In the genomic region with DNA sequence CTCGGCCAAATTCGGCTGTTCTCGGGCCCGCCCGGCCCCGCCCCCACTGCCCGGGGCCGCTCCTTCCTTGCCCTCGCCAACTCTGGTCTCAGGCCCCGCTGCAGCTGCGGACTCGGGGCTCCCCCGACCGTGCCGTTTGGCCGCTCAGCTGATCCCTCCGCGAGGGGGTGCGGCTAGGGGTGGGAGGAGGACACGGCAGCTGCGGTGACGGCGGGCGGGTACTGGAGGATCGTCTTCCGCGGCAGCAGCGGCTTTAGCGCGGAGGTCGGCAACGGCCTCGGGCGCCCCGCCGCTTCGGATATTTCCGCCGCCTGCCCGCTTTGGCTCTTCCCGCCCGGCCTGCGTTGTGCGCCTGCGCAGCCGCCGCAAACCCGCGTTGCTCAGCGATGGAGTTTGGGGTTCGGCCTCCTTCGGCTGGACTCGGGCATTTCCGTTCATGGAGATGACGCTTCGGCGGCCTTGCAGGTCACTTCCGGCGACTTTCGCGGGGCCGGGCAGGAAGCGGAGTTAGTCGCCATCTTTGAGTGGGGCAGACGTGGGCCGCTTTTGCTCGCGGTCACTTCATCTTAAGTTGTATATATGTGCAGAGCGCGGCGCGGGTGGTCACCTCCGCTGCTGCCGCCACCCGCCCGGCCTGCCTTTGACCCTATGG, we compare ENCODE assay signal across 8 cellular contexts. TPM values are rescaled to one million over a fixed set of nuclear protein-coding genes. Genes with fewer than 3 reads are reported as not detected.
A peak's percentile ranks its signal among the peaks of the same experiment; 100 is the strongest.
DNase-seq lines count a peak whose midpoint lies in the region; ATAC-seq and TF ChIP-seq lines count a peak whose summit lies in the region.

No MANE protein-coding gene starts in this region.

- peak overlapping the region; percentile 89 for H2BK5ac ChIP-seq in H9 (ENCODE audit: insufficient read length, low read length)

- peaks cover 17% of the 10 kb centered on the region for H3K36me3 ChIP-seq in upper lobe of right lung

- no peak for TF ChIP-seq CTCF in H9 (conservative IDR thresholded peaks at IDR 0.05)
- no peak for TF ChIP-seq CTCF in NB4 (IDR thresholded peaks at IDR 0.05; ENCODE audit: low read depth, low read length)
- TF ChIP-seq CTCF in glutamatergic neuron (IDR thresholded peaks at IDR 0.05; ENCODE audit: partially characterized antibody, unreplicated experiment), result no peak
- no peak for TF ChIP-seq CTCF in upper lobe of right lung (IDR thresholded peaks at IDR 0.05)

- peaks cover 1% of the 10 kb centered on the region; the same call in 1 of the 2 replicates for H3K27me3 Mint-ChIP-seq in H9 (ENCODE audit: low read depth)
- peaks cover 17% of the 10 kb centered on the region for H3K27me3 Mint-ChIP-seq in glutamatergic neuron (ENCODE audit: unreplicated experiment)

- no peak overlapping the region for H2BK20ac ChIP-seq in H9 (ENCODE audit: low read depth, low read length, poor library complexity, severe bottlenecking)

- DNase-seq in ELR (ENCODE audit: low read depth) (peak; percentile 97), H9 (peak; percentile 99), NB4 (ENCODE audit: low read depth) (peak; percentile 98), glutamatergic neuron (peak; percentile 100), pons (ENCODE audit: low spot score) (peak; percentile 97), upper lobe of right lung (peak; percentile 100), DMS 273 treated with DMSO at 0.1 percent for 48 hours (lab: John Stamatoyannopoulos, UW) (no peak)
- DNase-seq in activated gamma-delta T cell treated with anti-CD3 and anti-CD28 coated beads, Interleukin-2, amount 50 U/mL, for 16 hours (ENCODE audit: low read depth), result peak; percentile 99

- H2AK5ac ChIP-seq in H9 (ENCODE audit: insufficient read length, low read length), result no peak overlapping the region

- H4K5ac ChIP-seq in H9 (ENCODE audit: insufficient read length, low read depth, low read length), result peak overlapping the region; percentile 46

- H4K8ac ChIP-seq in H9 (replicated peaks; ENCODE audit: insufficient read length, low read depth, low read length), result no peak overlapping the region

- peaks cover 8% of the 10 kb centered on the region; the same call in 1 of the 2 replicates for H3K79me2 ChIP-seq in H9 (ENCODE audit: insufficient read depth, low read length)

- no peaks in the 10 kb centered on the region for H3K4me1 ChIP-seq in H9 (ENCODE audit: insufficient read depth, low read length)
- H3K4me1 ChIP-seq in upper lobe of right lung, result peaks cover 55% of the 10 kb centered on the region

- H3K4ac ChIP-seq in H9 (ENCODE audit: low read depth, low read length), result no peak overlapping the region

- H2BK15ac ChIP-seq in H9 (ENCODE audit: low read depth, low read length), result 0 out of 2 replicates have a peak overlapping the region, but pooled peaks have one; percentile 76

- peak overlapping the region; percentile 78 for H2BK12ac ChIP-seq in H9 (ENCODE audit: insufficient read length, low read depth, low read length)

- H3K23me2 ChIP-seq in H9 (ENCODE audit: insufficient read length, low read depth, low read length, poor library complexity, severe bottlenecking), result peaks cover 14% of the 10 kb centered on the region

- no peak overlapping the region for H2AFZ ChIP-seq in H9 (ENCODE audit: low read length)

- peak overlapping the region; percentile 100 for H3K14ac ChIP-seq in H9 (ENCODE audit: insufficient read depth, low read length)

- H3T11ph ChIP-seq in H9 (ENCODE audit: low read length), result peak overlapping the region; percentile 81

- H3K18ac ChIP-seq in H9 (ENCODE audit: insufficient read length, low read depth, low read length), result peak overlapping the region; percentile 100

- peak overlapping the region; percentile 67 for H3K4me2 ChIP-seq in H9 (ENCODE audit: insufficient read depth, insufficient read length, low read length)

- TF ChIP-seq POLR2A in NB4 (IDR thresholded peaks at IDR 0.05; ENCODE audit: extremely low read depth, insufficient read length), result no peak

- no peaks in the 10 kb centered on the region for H4K20me1 ChIP-seq in H9 (ENCODE audit: control insufficient read depth, insufficient read depth, insufficient read length)

- H3K9me3 ChIP-seq in H9 (ENCODE audit: control insufficient read depth, low read depth, low read length), result no peaks in the 10 kb centered on the region
- H3K9me3 ChIP-seq in upper lobe of right lung, result no peaks in the 10 kb centered on the region

- H3K36me3 Mint-ChIP-seq in H9 (ENCODE audit: insufficient read depth in 1 of 3, low read depth in 3 of 3), result peaks cover 16 to 41% (median 28%) of the 10 kb centered on the region in 3 experiments; a peak in 6 of 7 replicates
- no peaks in the 10 kb centered on the region for H3K36me3 Mint-ChIP-seq in glutamatergic neuron (ENCODE audit: unreplicated experiment)

- intact Hi-C loops in upper lobe of right lung (cut with DNase I), result no loop called here

- no CpG with 5 or more reads among the region's 76 CpGs for WGBS in H9 (ENCODE audit: extremely low coverage, insufficient read length, low lambda C conversion rate)

- ATAC-seq in upper lobe of right lung, result peak; percentile 79

- H3K27ac Mint-ChIP-seq in H9 (peak overlapping the region; percentile 100), glutamatergic neuron (ENCODE audit: unreplicated experiment) (peak overlapping the region; percentile 93)

- H3K4me3 ChIP-seq in NB4 (ENCODE audit: low read depth, low read length) (peak overlapping the region; percentile 87), upper lobe of right lung (peak overlapping the region; percentile 67)

- no peak overlapping the region for H3K56ac ChIP-seq in H9 (ENCODE audit: insufficient read length, low read depth, low read length)

- H3K9me3 Mint-ChIP-seq in H9 (no peaks in the 10 kb centered on the region; a peak in 1 of 5 replicates), glutamatergic neuron (ENCODE audit: unreplicated experiment) (peaks cover 22% of the 10 kb centered on the region)

- H3K4me1 Mint-ChIP-seq in H9 (peaks cover 19 to 38% of the 10 kb centered on the region in 2 experiments), glutamatergic neuron (ENCODE audit: low read depth, unreplicated experiment) (peaks cover 21% of the 10 kb centered on the region)

- H4K91ac ChIP-seq in H9 (ENCODE audit: insufficient read length, low read depth, low read length), result no peak overlapping the region

- H2BK120ac ChIP-seq in H9 (ENCODE audit: low read depth, low read length, poor library complexity, severe bottlenecking), result no peak overlapping the region

- H3K9ac ChIP-seq in H9 (ENCODE audit: extremely low read depth, insufficient read length, low read length), result peak overlapping the region; percentile 99

- H3K79me1 ChIP-seq in H9 (ENCODE audit: insufficient read depth, low read depth, low read length, poor library complexity, severe bottlenecking), result no peaks in the 10 kb centered on the region

- H3K27me3 ChIP-seq in H9 (ENCODE audit: insufficient read depth, low read length) (no peaks in the 10 kb centered on the region), upper lobe of right lung (no peaks in the 10 kb centered on the region)

- H3K23ac ChIP-seq in H9 (ENCODE audit: insufficient read length, low read depth, low read length), result no peak overlapping the region

- H3K4me3 Mint-ChIP-seq in H9 (peak overlapping the region; percentile 96), glutamatergic neuron (ENCODE audit: unreplicated experiment) (peak overlapping the region; percentile 95)

- peak overlapping the region; percentile 86 for H3K27ac ChIP-seq in H9 (ENCODE audit: insufficient read length, low read depth, low read length)
- peak overlapping the region; percentile 99 for H3K27ac ChIP-seq in upper lobe of right lung

RNA-seq across cellular contexts. Expression of gene UBE2M, which starts 0.3 kb away (rescaled TPM):
- 127 and 136 TPM in 2 replicates for total RNA-seq in H9 (2021)
- 118 TPM for total RNA-seq in glutamatergic neuron (ENCODE audit: unreplicated experiment)
- total RNA-seq in upper lobe of right lung, result 53.8 TPM

RNA-seq across cellular contexts. Expression of gene CHMP2A, which starts 3.8 kb away (rescaled TPM):
- total RNA-seq in H9 (2021) (105 and 109 TPM in 2 replicates), glutamatergic neuron (ENCODE audit: unreplicated experiment) (108 TPM), upper lobe of right lung (96.5 TPM)

RNA-seq across cellular contexts. Expression of gene MZF1, which starts 14.4 kb away (rescaled TPM):
- total RNA-seq in H9 (2021) (23.6 and 24.2 TPM in 2 replicates), glutamatergic neuron (ENCODE audit: unreplicated experiment) (27.3 TPM), upper lobe of right lung (44.3 TPM)

RNA-seq across cellular contexts. Expression of gene TRIM28, which starts 14.9 kb away (rescaled TPM):
- total RNA-seq in H9 (2021) (1,058 and 1,084 TPM in 2 replicates), glutamatergic neuron (ENCODE audit: unreplicated experiment) (361 TPM), upper lobe of right lung (199 TPM)

RNA-seq across cellular contexts. Expression of gene ZBTB45, which starts 39.1 kb away (rescaled TPM):
- total RNA-seq in H9 (2021) (18.7 and 18.8 TPM in 2 replicates), glutamatergic neuron (ENCODE audit: unreplicated experiment) (27.2 TPM), upper lobe of right lung (14.1 TPM)
